In genomic region chr10:73110345-73110849, GRCh38 we compare ENCODE assay signal across 8 cellular contexts. TPM values are rescaled to one million over a fixed set of nuclear protein-coding genes. Genes with fewer than 3 reads are reported as not detected.
DNase-seq lines count a peak whose midpoint lies in the region; ATAC-seq and TF ChIP-seq lines count a peak whose summit lies in the region.

Gene NUDT13, plus strand, starts transcription at chr10:73110455. Its CDS starts 3,911 bp downstream, at chr10:73114366.

- TF ChIP-seq CTCF in GM12875 (IDR thresholded peaks at IDR 0.05; ENCODE audit: borderline replicate concordance, insufficient read depth, low read depth, low read length) (no peak), adrenal gland (IDR thresholded peaks at IDR 0.05) (no peak), neutrophil (IDR thresholded peaks at IDR 0.05) (no peak)

- peak within 1 kb of the TSS; percentile 55 for H3K4me3 ChIP-seq in GM12875 (ENCODE audit: low read depth, low read length)
- peak within 1 kb of the TSS in 3 of 4 donors; percentile 41 to 65 (median 65) for H3K4me3 ChIP-seq in adrenal gland
- peak within 1 kb of the TSS; percentile 41 to 44 for H3K4me3 ChIP-seq in neutrophil (ENCODE audit: low read depth in 1 of 2, low read length in 1 of 2)
- H3K4me3 ChIP-seq in urinary bladder (ENCODE audit: low read depth, low read length): peak within 1 kb of the TSS; percentile 50

- H3K36me3 ChIP-seq in adrenal gland (replicated peaks in 1 of 2): no peaks in the 10 kb centered on the region
- H3K36me3 ChIP-seq in neutrophil: no peaks in the 10 kb centered on the region
- no peaks in the 10 kb centered on the region for H3K36me3 ChIP-seq in urinary bladder (ENCODE audit: insufficient read depth)

- no peaks in the 10 kb centered on the region for H3K27me3 ChIP-seq in adrenal gland
- H3K27me3 ChIP-seq in neutrophil: no peaks in the 10 kb centered on the region

- H3K9me3 ChIP-seq in adrenal gland (replicated peaks in 1 of 3): no peaks in the 10 kb centered on the region
- no peaks in the 10 kb centered on the region for H3K9me3 ChIP-seq in neutrophil

- H3K4me1 ChIP-seq in adrenal gland (replicated peaks in 1 of 2) (peaks cover 12 to 16% of the 10 kb centered on the region in 2 donors), neutrophil (ENCODE audit: control insufficient read depth in 1 of 2, insufficient read depth in 1 of 2, low read depth in 1 of 2, low read length in 1 of 2) (peaks cover 7 to 11% of the 10 kb centered on the region in 2 experiments), urinary bladder (ENCODE audit: insufficient read depth) (no peaks in the 10 kb centered on the region)

- intact Hi-C loops in adrenal gland (cut with DNase I) (no loop called here), Right ventricle myocardium inferior (cut with DNase I) (loop anchor here (1.0 kb wide), 1 partner anchor 13 kb away; no protein-coding TSS in a partner anchor)

- H3K27ac ChIP-seq in adrenal gland (peak within 1 kb of the TSS; percentile 71 to 88 (median 78)), neutrophil (peak within 1 kb of the TSS; percentile 68), urinary bladder (ENCODE audit: low read depth) (peak within 1 kb of the TSS; percentile 79)

- WGBS in adrenal gland, 4 donors: 0 to 3% (median 1%) methylated on average over 5 of the region's 5 CpGs
- 6% methylated on average over 5 of the region's 5 CpGs for WGBS in urinary bladder

- peak; percentile 79 for ATAC-seq in HG03432 (IDR thresholded peaks at IDR 0.05; ENCODE audit: unreplicated experiment)
- ATAC-seq in Right ventricle myocardium inferior: peak; percentile 97
- ATAC-seq in GM21526 (IDR thresholded peaks at IDR 0.05; ENCODE audit: low FRiP score, unreplicated experiment): no peak

- TF ChIP-seq POLR2A in adrenal gland (IDR thresholded peaks at IDR 0.05): peak in 1 of 2 donors; percentile 54

- DNase-seq in SK-N-DZ (ENCODE audit: low spot score): peak; percentile 62
- DNase-seq in adrenal gland: peak; percentile 73 to 89 (median 78)
- DNase-seq in Right ventricle myocardium inferior (ENCODE audit: missing footprints): no peak

RNA-seq across cellular contexts. Expression of gene NUDT13, which starts in this region (rescaled TPM):
- 2.2 and 3.1 TPM in 2 replicates for polyA plus RNA-seq in SK-N-DZ (2014; cell fraction: cytosol; rRNA removed)
- polyA plus RNA-seq in SK-N-DZ (2014; cell fraction: nucleus; rRNA removed): 4.6 and 5.6 TPM in 2 replicates
- total RNA-seq in adrenal gland (1 to 10 TPM; 1.0 to 5.1 (median 3.1) TPM), Right ventricle myocardium inferior (3.6 TPM), urinary bladder (1.3 TPM)
- polyA plus RNA-seq in adrenal gland (1 to 10 TPM; 2.3 to 6.1 (median 2.7) TPM), urinary bladder (2.1 TPM)
